8 cellular contexts compared by ENCODE assay signal in the genomic region with DNA sequence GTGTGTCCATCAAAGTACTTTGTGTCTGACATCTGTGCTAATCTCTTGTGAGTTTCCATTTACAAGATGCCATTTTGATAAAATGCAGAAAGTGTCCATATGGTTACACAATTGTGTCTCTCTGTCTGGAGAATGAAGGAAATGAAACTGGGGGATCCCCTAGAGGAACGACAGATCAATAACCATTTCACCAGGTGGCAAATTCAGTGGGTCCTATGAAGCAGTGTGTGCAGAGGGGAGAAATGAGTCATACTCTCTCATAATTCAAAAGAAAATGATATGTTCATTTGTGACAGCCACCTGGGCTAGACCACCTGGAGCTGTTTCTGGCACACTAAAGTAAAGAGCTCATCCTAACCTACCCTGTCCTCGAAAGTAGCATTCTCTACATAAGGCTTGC. TPM values are rescaled to one million over a fixed set of nuclear protein-coding genes. Genes with fewer than 3 reads are reported as not detected.
A peak's percentile ranks its signal among the peaks of the same experiment; 100 is the strongest.
DNase-seq lines count a peak whose midpoint lies in the region; ATAC-seq and TF ChIP-seq lines count a peak whose summit lies in the region.

No MANE protein-coding gene starts in this region.

- TF ChIP-seq CTCF in suprapubic skin (IDR thresholded peaks at IDR 0.05) = no peak

- ATAC-seq in activated CD4-positive, alpha-beta T cell treated with anti-CD3 and anti-CD28 coated beads for 36 hours = peak; percentile 89
- ATAC-seq in HG02981 (IDR thresholded peaks at IDR 0.05; ENCODE audit: unreplicated experiment) = peak; percentile 88

- no peak for TF ChIP-seq POLR2A in suprapubic skin (IDR thresholded peaks at IDR 0.05)

- DNase-seq in activated CD4-positive, alpha-beta T cell treated with anti-CD3 and anti-CD28 coated beads for 36 hours = peak; percentile 59
- no peak for DNase-seq in activated CD4-positive, alpha-beta T cell treated with anti-CD3 and anti-CD28 coated beads, Interleukin-2, amount 50 U/mL, for 1 hour
- DNase-seq in NOMO-1 treated with dmso at 0.1 percent for 144 hours (lab: John Stamatoyannopoulos, UW; ENCODE audit: unreplicated experiment) (peak; percentile 29), suprapubic skin (ENCODE audit: low spot score in 2 of 2) (no peak), ACHN (no peak), NCI-H1694 (lab: John Stamatoyannopoulos, UW) (no peak)
- DNase-seq in stimulated activated CD4-positive, alpha-beta T cell treated with anti-CD3 and anti-CD28 coated beads, Interleukin-4, amount 100 ng/mL, for 1 hour = peak; percentile 19

- in situ Hi-C loops in ACHN (cut with HindIII; ENCODE audit: low pct_ligation_motif_present, low pct_unique_long_range_greater_than_20kb, low sequenced_read_pairs) = no loop called here

- no peaks in the 10 kb centered on the region for H3K27me3 ChIP-seq in suprapubic skin

- no peaks in the 10 kb centered on the region for H3K36me3 ChIP-seq in suprapubic skin

- no peak overlapping the region for H3K27ac ChIP-seq in suprapubic skin

- intact Hi-C loops in activated CD4-positive, alpha-beta T cell treated with anti-CD3 and anti-CD28 coated beads for 36 hours (cut with DNase I, micrococcal nuclease) = loop anchor here (1.0 to 2.0 kb wide), 3 partner anchors 10 to 23 kb away; a partner anchor contains a TSS

- peaks cover 48% of the 10 kb centered on the region for H3K4me1 Mint-ChIP-seq in activated CD4-positive, alpha-beta T cell treated with anti-CD3 and anti-CD28 coated beads for 36 hours

- no peaks in the 10 kb centered on the region for H3K27me3 Mint-ChIP-seq in activated CD4-positive, alpha-beta T cell treated with anti-CD3 and anti-CD28 coated beads for 36 hours

- no peak overlapping the region for H3K4me3 ChIP-seq in suprapubic skin

- CTCF ChIA-PET in activated CD4-positive, alpha-beta T cell treated with anti-CD3 and anti-CD28 coated beads for 36 hours (lab: Charles Lee) = interaction anchor here (0.8 to 1.8 kb wide), 3 partner anchors 9 to 23 kb away, joined by 4 to 7 read pairs (median 5); no protein-coding TSS in a partner anchor

- no peaks in the 10 kb centered on the region for H3K9me3 ChIP-seq in suprapubic skin

- no peaks in the 10 kb centered on the region for H3K4me1 ChIP-seq in suprapubic skin

- TF ChIP-seq EP300 in suprapubic skin (IDR thresholded peaks at IDR 0.05) = no peak

- no peaks in the 10 kb centered on the region for H3K9me3 Mint-ChIP-seq in activated CD4-positive, alpha-beta T cell treated with anti-CD3 and anti-CD28 coated beads for 36 hours (ENCODE audit: low read depth)

- 81% methylated on average over 2 of the region's 2 CpGs for WGBS in suprapubic skin

- no peak overlapping the region for H3K4me3 Mint-ChIP-seq in activated CD4-positive, alpha-beta T cell treated with anti-CD3 and anti-CD28 coated beads for 36 hours

- peak overlapping the region; percentile 55 for H3K27ac Mint-ChIP-seq in activated CD4-positive, alpha-beta T cell treated with anti-CD3 and anti-CD28 coated beads for 36 hours

- POLR2A ChIA-PET in activated CD4-positive, alpha-beta T cell treated with anti-CD3 and anti-CD28 coated beads for 36 hours (lab: Charles Lee) = interaction anchor here (0.7 to 1.6 kb wide), 4 partner anchors 12 to 29 kb away, joined by 3 to 6 read pairs (median 4); no protein-coding TSS in a partner anchor

- no peaks in the 10 kb centered on the region for H3K36me3 Mint-ChIP-seq in activated CD4-positive, alpha-beta T cell treated with anti-CD3 and anti-CD28 coated beads for 36 hours (ENCODE audit: low read depth)

RNA-seq across cellular contexts. Expression of a gene that starts 10.1 kb away (rescaled TPM):
- 100 to 1,000 TPM in 1 of 2 experiments, 10 to 100 TPM in 1; 58.6 to 104 TPM for total RNA-seq in activated CD4-positive, alpha-beta T cell treated with anti-CD3 and anti-CD28 coated beads for 36 hours
- total RNA-seq in suprapubic skin = 10 to 100 TPM; 37.8 to 94.4 (median 41.8) TPM

Comparison
In these comparisons a context has a peak if more than half of its experiments do, and no peak if none do; other contexts are left out.
1. DNase-seq: peak in activated CD4-positive, alpha-beta T cell treated with anti-CD3 and anti-CD28 coated beads for 36 hours (single experiment), NOMO-1 treated with dmso at 0.1 percent for 144 hours (single experiment) and stimulated activated CD4-positive, alpha-beta T cell treated with anti-CD3 and anti-CD28 coated beads, Interleukin-4, amount 100 ng/mL, for 1 hour (single experiment); none in activated CD4-positive, alpha-beta T cell treated with anti-CD3 and anti-CD28 coated beads, Interleukin-2, amount 50 U/mL, for 1 hour (single experiment), suprapubic skin (0 of 2), ACHN (single experiment) and NCI-H1694 (single experiment).